10 cellular contexts compared by ENCODE assay signal in the genomic region with DNA sequence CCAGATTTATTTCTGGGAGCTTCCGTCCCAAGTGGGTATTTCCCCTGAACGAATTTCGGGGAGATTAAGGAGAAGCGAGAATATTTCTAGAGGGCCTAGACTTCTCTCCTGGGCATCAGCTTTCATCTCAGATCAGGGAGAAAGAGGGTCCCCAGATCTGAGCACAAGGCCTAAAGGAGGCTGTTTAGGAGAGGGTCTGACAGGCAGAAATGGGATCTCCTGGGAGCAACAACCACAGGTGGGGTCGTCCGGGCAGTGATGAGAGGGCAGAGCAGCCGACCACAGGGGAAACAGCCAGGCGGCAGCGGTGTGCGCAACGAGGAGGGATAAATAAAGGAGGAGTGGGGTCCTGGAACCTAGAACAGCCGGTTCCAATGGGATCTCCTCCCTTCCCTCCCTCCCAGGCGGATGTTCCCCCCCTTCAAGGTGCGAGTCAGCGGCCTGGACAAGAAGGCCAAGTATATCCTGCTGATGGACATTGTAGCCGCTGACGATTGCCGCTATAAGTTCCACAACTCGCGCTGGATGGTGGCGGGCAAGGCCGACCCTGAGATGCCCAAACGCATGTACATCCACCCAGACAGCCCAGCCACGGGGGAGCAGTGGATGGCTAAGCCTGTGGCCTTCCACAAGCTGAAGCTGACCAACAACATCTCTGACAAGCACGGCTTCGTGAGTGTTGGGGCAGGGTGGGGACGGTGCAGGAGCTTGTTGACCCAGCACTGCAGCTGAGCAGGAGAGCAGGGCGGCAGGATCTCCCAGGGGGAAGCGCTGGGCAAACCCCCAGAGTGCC. TPM values are rescaled to one million over a fixed set of nuclear protein-coding genes. Genes with fewer than 3 reads are reported as not detected.
A peak's percentile ranks its signal among the peaks of the same experiment; 100 is the strongest.
DNase-seq lines count a peak whose midpoint lies in the region; ATAC-seq, FAIRE-seq and TF ChIP-seq lines count a peak whose summit lies in the region.
"Had no signal": no experiment of that assay in that cellular context is flagged by ENCODE, and none has a peak within 500 bp of the region (broad histone marks: within the 10 kb centered on the region; RNA-seq: fewer than 3 reads in every experiment).

No MANE protein-coding gene starts in this region.

- ATAC-seq in activated naive CD8-positive, alpha-beta T cell treated with anti-CD3 and anti-CD28 coated beads, Interleukin-2, amount 50 U/mL, for 24 hours: no peak
- ATAC-seq in HG03025 (IDR thresholded peaks at IDR 0.05; ENCODE audit: low FRiP score, unreplicated experiment): no peak

- H3K36me3 ChIP-seq in iPS-15b (ENCODE audit: control insufficient read depth, insufficient read depth, low read length) (no peaks in the 10 kb centered on the region), small intestine (ENCODE audit: control insufficient read depth in 2 of 2, insufficient read depth in 2 of 2, low read length in 2 of 2) (no peaks in the 10 kb centered on the region)

- no peak overlapping the region for H3K27ac Mint-ChIP-seq in activated naive CD8-positive, alpha-beta T cell treated with anti-CD3 and anti-CD28 coated beads, Interleukin-2, amount 50 U/mL, for 24 hours

- 13 to 22% (median 17%) methylated on average over 25 to 29 of the region's 29 CpGs for WGBS in small intestine, 3 donors

- peaks cover 90% of the 10 kb centered on the region for H3K27me3 ChIP-seq in iPS-15b (ENCODE audit: control insufficient read depth, insufficient read depth, low read length)
- H3K27me3 ChIP-seq in small intestine (ENCODE audit: control insufficient read depth in 2 of 2, insufficient read depth in 2 of 2, low read length in 2 of 2): peaks cover 40 to 52% of the 10 kb centered on the region in 2 donors

- H3K4me1 ChIP-seq in iPS-15b (ENCODE audit: control insufficient read depth, insufficient read depth, low read length): no peaks in the 10 kb centered on the region
- peaks cover 0 to 5% of the 10 kb centered on the region in 2 donors for H3K4me1 ChIP-seq in small intestine (ENCODE audit: control insufficient read depth in 2 of 2, insufficient read depth in 1 of 2, low read depth in 1 of 2, low read length in 1 of 2)

- H3K9me3 Mint-ChIP-seq in activated naive CD8-positive, alpha-beta T cell treated with anti-CD3 and anti-CD28 coated beads, Interleukin-2, amount 50 U/mL, for 24 hours: no peaks in the 10 kb centered on the region

- no peak for FAIRE-seq in small intestine (lab: Jason Lieb, UNC)

- no peak overlapping the region for H3K9ac ChIP-seq in iPS-15b (ENCODE audit: low read depth, low read length)

- H3K4me3 ChIP-seq in HFF-Myc (replicated peaks; ENCODE audit: low read depth, low read length): peak overlapping the region; percentile 60
- peak overlapping the region; percentile 33 for H3K4me3 ChIP-seq in iPS-15b (ENCODE audit: low read depth, low read length)
- H3K4me3 ChIP-seq in small intestine (ENCODE audit: low read depth in 1 of 2, low read length in 2 of 2): peak overlapping the region; percentile 25 to 38

- H3K4me1 Mint-ChIP-seq in activated naive CD8-positive, alpha-beta T cell treated with anti-CD3 and anti-CD28 coated beads, Interleukin-2, amount 50 U/mL, for 24 hours: peaks cover 43% of the 10 kb centered on the region

- TF ChIP-seq CTCF in HFF-Myc (IDR thresholded peaks at IDR 0.05; ENCODE audit: low read depth, low read length, missing control alignments): no peak

- H3K27ac ChIP-seq in small intestine (ENCODE audit: low read depth in 1 of 2, low read length in 1 of 2): peak overlapping the region in 1 of 2 donors; percentile 80

- peaks cover 2% of the 10 kb centered on the region for H3K36me3 Mint-ChIP-seq in activated naive CD8-positive, alpha-beta T cell treated with anti-CD3 and anti-CD28 coated beads, Interleukin-2, amount 50 U/mL, for 24 hours (ENCODE audit: low read depth)

- H3K27me3 Mint-ChIP-seq in activated naive CD8-positive, alpha-beta T cell treated with anti-CD3 and anti-CD28 coated beads, Interleukin-2, amount 50 U/mL, for 24 hours: peaks cover 59% of the 10 kb centered on the region

- no peak for DNase-seq in HFF-Myc (ENCODE audit: extremely low read depth, low read depth)
- DNase-seq in activated naive CD8-positive, alpha-beta T cell treated with anti-CD3 and anti-CD28 coated beads, Interleukin-2, amount 50 U/mL, for 24 hours: no peak
- no peak for DNase-seq in small intestine
- DNase-seq in dermis blood vessel endothelial cell: no peak
- no peak for DNase-seq in kidney glomerular epithelial cell (lab: John Stamatoyannopoulos, UW)
- DNase-seq in GM03348 (ENCODE audit: low spot score): no peak
- DNase-seq: activated effector memory CD4-positive, alpha-beta T cell treated with Interleukin-2 at 50 U/mL for 16 hours had no signal

- peak overlapping the region; percentile 50 for H3K4me3 Mint-ChIP-seq in activated naive CD8-positive, alpha-beta T cell treated with anti-CD3 and anti-CD28 coated beads, Interleukin-2, amount 50 U/mL, for 24 hours

- H3K9me3 ChIP-seq in iPS-15b (ENCODE audit: control insufficient read depth, insufficient read depth, low read length) (no peaks in the 10 kb centered on the region), small intestine (ENCODE audit: control insufficient read depth, low read depth) (no peaks in the 10 kb centered on the region)

RNA-seq across cellular contexts. Expression of a gene that starts 1.8 kb away (rescaled TPM):
- polyA plus RNA-seq in small intestine: 1 to 10 TPM in 2 of 3 donors, under 1 TPM in 1; 0.45 to 9.5 (median 4.3) TPM
- 0.09 and 0.34 TPM in 2 replicates for total RNA-seq in dermis blood vessel endothelial cell

RNA-seq across cellular contexts. Expression of a gene that starts 50.7 kb away (rescaled TPM):
- polyA plus RNA-seq in small intestine: not detected
- total RNA-seq in dermis blood vessel endothelial cell: not detected in 2 replicates
- total RNA-seq: liver had no signal
- polyA plus RNA-seq: liver had no signal
